Comparison of ENCODE assay signal across 6 cellular contexts in the genomic region with DNA sequence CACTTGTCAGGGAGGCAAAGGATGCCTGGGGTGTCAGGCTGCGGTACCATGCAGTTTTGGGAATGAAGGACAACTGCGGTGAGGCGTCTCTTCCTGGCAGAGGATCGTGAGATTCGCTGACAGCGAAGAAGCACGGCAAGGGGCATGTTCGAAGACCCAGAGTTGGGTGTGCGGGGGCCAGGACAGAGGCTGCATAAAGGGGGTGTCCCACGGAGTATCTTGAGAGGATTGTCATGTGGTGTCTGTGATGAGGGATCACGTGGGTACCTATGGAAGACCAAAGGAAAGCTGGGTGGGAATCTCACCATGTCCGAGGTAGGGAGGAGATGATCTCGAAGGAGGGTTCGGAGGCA. TPM values are rescaled to one million over a fixed set of nuclear protein-coding genes. Genes with fewer than 3 reads are reported as not detected.
DNase-seq lines count a peak whose midpoint lies in the region; ATAC-seq and TF ChIP-seq lines count a peak whose summit lies in the region.

No MANE protein-coding gene starts in this region.

- peak overlapping the region; percentile 98 for H3K4me3 Mint-ChIP-seq in neural crest cell

- H3K27me3 ChIP-seq in breast epithelium: no peaks in the 10 kb centered on the region

- no peaks in the 10 kb centered on the region for H3K36me3 ChIP-seq in breast epithelium

- H3K36me3 Mint-ChIP-seq in neural crest cell (ENCODE audit: low read depth): peaks cover 5% of the 10 kb centered on the region

- intact Hi-C loops in breast epithelium (cut with DNase I; ENCODE audit: low total_unique reads): no loop called here

- peak overlapping the region; percentile 78 to 85 for H3K27ac ChIP-seq in breast epithelium

- DNase-seq in NCI-H82 (lab: John Stamatoyannopoulos, UW) (peak; percentile 37), NCI-H82 treated with DMSO at 0.1 percent for 48 hours (lab: John Stamatoyannopoulos, UW; ENCODE audit: unreplicated experiment) (no peak), breast epithelium (ENCODE audit: low spot score in 2 of 2) (no peak), neural crest cell (ENCODE audit: low read depth, low spot score) (no peak), UCSD-AML1 (lab: John Stamatoyannopoulos, UW; ENCODE audit: unreplicated experiment) (no peak)

- peaks cover 3% of the 10 kb centered on the region for H3K9me3 Mint-ChIP-seq in neural crest cell

- no peaks in the 10 kb centered on the region for H3K27me3 Mint-ChIP-seq in neural crest cell (ENCODE audit: low read depth)

- no peaks in the 10 kb centered on the region for H3K9me3 ChIP-seq in breast epithelium

- H3K4me1 Mint-ChIP-seq in neural crest cell: peaks cover 19% of the 10 kb centered on the region

- no peak for ATAC-seq in HG02759 (IDR thresholded peaks at IDR 0.05; ENCODE audit: unreplicated experiment)

- H3K4me3 ChIP-seq in breast epithelium: peak overlapping the region; percentile 74 to 93 (median 82)

- H3K4me1 ChIP-seq in breast epithelium: no peaks in the 10 kb centered on the region

- H3K27ac Mint-ChIP-seq in neural crest cell (ENCODE audit: unreplicated experiment): peak overlapping the region; percentile 96

- no peak for TF ChIP-seq POLR2A in breast epithelium (IDR thresholded peaks at IDR 0.05)

- no peak for TF ChIP-seq CTCF in breast epithelium (IDR thresholded peaks at IDR 0.05)
- no peak for TF ChIP-seq CTCF in neural crest cell (conservative IDR thresholded peaks at IDR 0.05)

RNA-seq across cellular contexts. Expression of a gene that starts 0.4 kb away (rescaled TPM):
- total RNA-seq in breast epithelium (10 to 100 TPM; 10.7 to 23.7 (median 13.8) TPM), neural crest cell (19.1 and 22.7 TPM in 2 replicates)

RNA-seq across cellular contexts. Expression of a gene that starts 18.5 kb away (rescaled TPM):
- 10 to 100 TPM; 41.4 to 75.2 (median 60.3) TPM for total RNA-seq in breast epithelium
- total RNA-seq in neural crest cell: 82.5 and 83.3 TPM in 2 replicates

RNA-seq across cellular contexts. Expression of a gene that starts 40.9 kb away (rescaled TPM):
- total RNA-seq in breast epithelium (10 to 100 TPM in 1 of 3 donors, 1 to 10 TPM in 2; 1.4 to 21.5 (median 9.2) TPM), neural crest cell (1.3 and 2.1 TPM in 2 replicates)

RNA-seq across cellular contexts. Expression of a gene that starts 47.7 kb away (rescaled TPM):
- total RNA-seq in breast epithelium (1 to 10 TPM in 1 of 3 donors, under 1 TPM in 2; 0.32 to 2.9 (median 0.98) TPM), neural crest cell (2.5 and 3.0 TPM in 2 replicates)

RNA-seq across cellular contexts. Expression of a gene that starts 53.6 kb away (rescaled TPM):
- total RNA-seq in breast epithelium (1 to 10 TPM; 1.8 to 3.9 (median 2.5) TPM), neural crest cell (15.8 and 17.1 TPM in 2 replicates)
